Comparison of ENCODE assay signal across 9 cellular contexts in the genomic region with DNA sequence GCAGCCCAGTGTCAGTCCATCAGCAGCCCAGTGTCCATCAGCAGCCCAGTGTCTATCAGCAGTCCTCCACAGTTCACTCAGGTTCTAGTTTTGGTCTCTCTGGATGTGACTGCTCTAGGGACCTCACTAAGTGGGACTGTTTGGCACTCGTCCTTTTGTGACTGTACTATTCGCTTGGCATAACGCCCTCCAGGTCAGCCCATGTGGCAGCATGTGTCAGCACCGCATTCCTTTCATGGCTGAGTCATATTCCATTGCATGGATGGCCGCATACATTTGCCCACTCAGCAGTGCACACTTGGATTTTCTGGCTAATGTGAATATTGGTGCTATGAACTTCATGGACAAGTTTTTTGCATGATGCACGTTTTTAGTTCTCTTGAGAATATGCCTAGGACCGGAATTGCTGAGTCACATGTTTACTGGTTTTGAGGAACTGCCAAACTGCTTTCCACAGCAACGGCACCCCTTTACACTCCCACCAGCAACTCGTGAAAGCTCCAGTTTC. TPM values are rescaled to one million over a fixed set of nuclear protein-coding genes. Genes with fewer than 3 reads are reported as not detected.
DNase-seq lines count a peak whose midpoint lies in the region; ATAC-seq and TF ChIP-seq lines count a peak whose summit lies in the region.
"Had no signal": no experiment of that assay in that cellular context is flagged by ENCODE, and none has a peak within 500 bp of the region (broad histone marks: within the 10 kb centered on the region; RNA-seq: fewer than 3 reads in every experiment).

No MANE protein-coding gene starts in this region.

- H3K36me3 ChIP-seq in MM.1S (replicated peaks; ENCODE audit: insufficient read depth, low read length), result no peaks in the 10 kb centered on the region

- no peaks in the 10 kb centered on the region for H4K20me1 ChIP-seq in MM.1S (ENCODE audit: insufficient read depth, low read length)

- no peak overlapping the region for H3K9ac ChIP-seq in MM.1S (ENCODE audit: low read length)

- H3K4me3 ChIP-seq in MM.1S (ENCODE audit: low read length), result no peak overlapping the region

- no peak overlapping the region for H3K27ac Mint-ChIP-seq in glutamatergic neuron (ENCODE audit: unreplicated experiment)
- H3K27ac Mint-ChIP-seq in stimulated activated effector memory CD8-positive, alpha-beta T cell treated with anti-CD3 and anti-CD28 coated beads, Interleukin-12 subunit alpha, Interleukin-12 subunit beta, amount 100 ng/mL, for 72 hours, result peak overlapping the region; percentile 30

- H3K27me3 Mint-ChIP-seq in glutamatergic neuron (ENCODE audit: unreplicated experiment), result peaks cover 11% of the 10 kb centered on the region

- peaks cover 7% of the 10 kb centered on the region for H3K4me1 Mint-ChIP-seq in glutamatergic neuron (ENCODE audit: low read depth, unreplicated experiment)
- H3K4me1 Mint-ChIP-seq in stimulated activated effector memory CD8-positive, alpha-beta T cell treated with anti-CD3 and anti-CD28 coated beads, Interleukin-12 subunit alpha, Interleukin-12 subunit beta, amount 100 ng/mL, for 72 hours, result peaks cover 7% of the 10 kb centered on the region

- peaks cover 6% of the 10 kb centered on the region for H3K36me3 Mint-ChIP-seq in glutamatergic neuron (ENCODE audit: unreplicated experiment)
- H3K36me3 Mint-ChIP-seq in stimulated activated effector memory CD8-positive, alpha-beta T cell treated with anti-CD3 and anti-CD28 coated beads, Interleukin-12 subunit alpha, Interleukin-12 subunit beta, amount 100 ng/mL, for 72 hours, result peaks cover 6% of the 10 kb centered on the region

- no peak overlapping the region for H3K4me3 Mint-ChIP-seq in glutamatergic neuron (ENCODE audit: unreplicated experiment)
- no peak overlapping the region for H3K4me3 Mint-ChIP-seq in stimulated activated effector memory CD8-positive, alpha-beta T cell treated with anti-CD3 and anti-CD28 coated beads, Interleukin-12 subunit alpha, Interleukin-12 subunit beta, amount 100 ng/mL, for 72 hours

- DNase-seq in HK-2 (ENCODE audit: unreplicated experiment) (peak; percentile 78), SKM-1 treated with dmso at 0.1 percent for 144 hours (lab: John Stamatoyannopoulos, UW; ENCODE audit: unreplicated experiment) (peak; percentile 63), glutamatergic neuron (peak; percentile 7), NCI-H1436 treated with DMSO at 0.1 percent for 48 hours (lab: John Stamatoyannopoulos, UW) (no peak), MM.1S (no peak), NCI-H774 (lab: John Stamatoyannopoulos, UW) (no peak)
- no peak for DNase-seq in stimulated activated effector memory CD8-positive, alpha-beta T cell treated with anti-CD3 and anti-CD28 coated beads, Interleukin-12 subunit alpha, Interleukin-12 subunit beta, amount 100 ng/mL, for 72 hours (ENCODE audit: low spot score in 2 of 2)
- DNase-seq: NCI-H1930 had no signal

- no peak overlapping the region for H3K27ac ChIP-seq in MM.1S (ENCODE audit: low read length)

- no peaks in the 10 kb centered on the region for H3K4me1 ChIP-seq in MM.1S (ENCODE audit: low read length)

- TF ChIP-seq CTCF in glutamatergic neuron (IDR thresholded peaks at IDR 0.05; ENCODE audit: partially characterized antibody, unreplicated experiment) (no peak), MM.1S (IDR thresholded peaks at IDR 0.05; ENCODE audit: low read length) (no peak)

- ATAC-seq in stimulated activated effector memory CD8-positive, alpha-beta T cell treated with anti-CD3 and anti-CD28 coated beads, Interleukin-12 subunit alpha, Interleukin-12 subunit beta, amount 100 ng/mL, for 72 hours, result no peak
- ATAC-seq in HG03378 (IDR thresholded peaks at IDR 0.05; ENCODE audit: unreplicated experiment), result no peak

- H3K27me3 ChIP-seq in MM.1S (replicated peaks; ENCODE audit: insufficient read depth, low read length), result peaks cover 25% of the 10 kb centered on the region

- H3K9me2 ChIP-seq in MM.1S (replicated peaks; ENCODE audit: insufficient read depth, low read length), result no peaks in the 10 kb centered on the region

- H3F3A ChIP-seq in MM.1S (ENCODE audit: insufficient read depth, low read length), result no peaks in the 10 kb centered on the region

- no peaks in the 10 kb centered on the region for H3K9me3 ChIP-seq in MM.1S (replicated peaks; ENCODE audit: insufficient read depth, low read length)

- H3K4me2 ChIP-seq in MM.1S (ENCODE audit: low read depth, low read length), result no peak overlapping the region

- no peaks in the 10 kb centered on the region for H3K79me2 ChIP-seq in MM.1S (ENCODE audit: low read length)

- no peak overlapping the region for H2AFZ ChIP-seq in MM.1S (ENCODE audit: low read length)

- H3K9me3 Mint-ChIP-seq in glutamatergic neuron (ENCODE audit: unreplicated experiment), result peaks cover 7% of the 10 kb centered on the region
- no peaks in the 10 kb centered on the region for H3K9me3 Mint-ChIP-seq in stimulated activated effector memory CD8-positive, alpha-beta T cell treated with anti-CD3 and anti-CD28 coated beads, Interleukin-12 subunit alpha, Interleukin-12 subunit beta, amount 100 ng/mL, for 72 hours

RNA-seq across cellular contexts. Expression of gene CHST13, which starts 16.4 kb away (rescaled TPM):
- not detected for total RNA-seq in glutamatergic neuron (ENCODE audit: unreplicated experiment)

RNA-seq across cellular contexts. Expression of gene C3orf22, which starts 18.3 kb away (rescaled TPM):
- not detected for total RNA-seq in glutamatergic neuron (ENCODE audit: unreplicated experiment)

RNA-seq across cellular contexts. Expression of gene UROC1, which starts 22.8 kb away (rescaled TPM):
- total RNA-seq in glutamatergic neuron (ENCODE audit: unreplicated experiment), result not detected

Comparison
In these comparisons a context has a peak if more than half of its experiments do, and no peak if none do; other contexts are left out.
1. DNase-seq: peak in HK-2 (single experiment), SKM-1 treated with dmso at 0.1 percent for 144 hours (single experiment) and glutamatergic neuron (single experiment); none in stimulated activated effector memory CD8-positive, alpha-beta T cell treated with anti-CD3 and anti-CD28 coated beads, Interleukin-12 subunit alpha, Interleukin-12 subunit beta, amount 100 ng/mL, for 72 hours (0 of 2), NCI-H1436 treated with DMSO at 0.1 percent for 48 hours (single experiment), MM.1S (single experiment) and NCI-H774 (single experiment).